Comparison of ENCODE assay signal across 8 cellular contexts in genomic region chr4:108834787-108835384, GRCh38.
A peak's percentile ranks its signal among the peaks of the same experiment; 100 is the strongest.
DNase-seq lines count a peak whose midpoint lies in the region; ATAC-seq, FAIRE-seq and TF ChIP-seq lines count a peak whose summit lies in the region.

No MANE protein-coding gene starts in this region.

- H3K4me3 ChIP-seq in AG09309 (ENCODE audit: control insufficient read depth, low read depth, low read length), result no peak overlapping the region
- no peak overlapping the region for H3K4me3 ChIP-seq in pancreas

- DNase-seq in AG09309 (ENCODE audit: low read depth) (peak; percentile 32), GM19239 (ENCODE audit: insufficient read length, low spot score) (no peak), NOMO-1 treated with dmso at 0.1 percent for 144 hours (lab: John Stamatoyannopoulos, UW; ENCODE audit: unreplicated experiment) (peak; percentile 13), pancreas (no peak)
- no peak for DNase-seq in activated naive CD4-positive, alpha-beta T cell (lab: John Stamatoyannopoulos, UW)

- peaks cover 0 to 16% (median 0%) of the 10 kb centered on the region in 4 donors for H3K27me3 ChIP-seq in pancreas

- intact Hi-C loops in pancreas (cut with DNase I), result loop anchor here in 1 of 3 donors (5.0 kb wide), 1 partner anchor 572 kb away; no protein-coding TSS in a partner anchor

- H3K9me3 ChIP-seq in pancreas, result no peaks in the 10 kb centered on the region

- H3K27ac ChIP-seq in pancreas, result no peak overlapping the region

- ATAC-seq in pancreas (peak; percentile 52 to 78 (median 65)), HG02870 (IDR thresholded peaks at IDR 0.05; ENCODE audit: unreplicated experiment) (no peak), HG03025 (IDR thresholded peaks at IDR 0.05; ENCODE audit: low FRiP score, unreplicated experiment) (no peak)

- H3K36me3 ChIP-seq in pancreas, result no peaks in the 10 kb centered on the region

- H3K4me1 ChIP-seq in pancreas, result no peaks in the 10 kb centered on the region

- FAIRE-seq in GM19239 (lab: Jason Lieb, UNC) (peak; percentile 40), endometrium (lab: Jason Lieb, UNC) (peak; percentile 98), pancreas (lab: Jason Lieb, UNC) (peak; percentile 90)

- TF ChIP-seq CTCF in AG09309 (IDR thresholded peaks at IDR 0.05; ENCODE audit: control insufficient read depth, insufficient read depth, low read depth, low read length, missing control alignments), result peak; percentile 72
- TF ChIP-seq CTCF in pancreas (IDR thresholded peaks at IDR 0.05), result peak; percentile 7 to 53 (median 40)

- WGBS in pancreas, 2 donors, result 31 to 38% methylated on average over 4 of the region's 4 CpGs

Comparison
In these comparisons a context has a peak if more than half of its experiments do, and no peak if none do; other contexts are left out.
1. DNase-seq: peak in AG09309 (single experiment) and NOMO-1 treated with dmso at 0.1 percent for 144 hours (single experiment); none in GM19239 (single experiment), pancreas (0 of 6) and activated naive CD4-positive, alpha-beta T cell (0 of 4).
2. ATAC-seq: peak in pancreas (4 of 4); none in HG02870 (single experiment) and HG03025 (single experiment).